ENCODE assay signal across 8 cellular contexts in the genomic region with DNA sequence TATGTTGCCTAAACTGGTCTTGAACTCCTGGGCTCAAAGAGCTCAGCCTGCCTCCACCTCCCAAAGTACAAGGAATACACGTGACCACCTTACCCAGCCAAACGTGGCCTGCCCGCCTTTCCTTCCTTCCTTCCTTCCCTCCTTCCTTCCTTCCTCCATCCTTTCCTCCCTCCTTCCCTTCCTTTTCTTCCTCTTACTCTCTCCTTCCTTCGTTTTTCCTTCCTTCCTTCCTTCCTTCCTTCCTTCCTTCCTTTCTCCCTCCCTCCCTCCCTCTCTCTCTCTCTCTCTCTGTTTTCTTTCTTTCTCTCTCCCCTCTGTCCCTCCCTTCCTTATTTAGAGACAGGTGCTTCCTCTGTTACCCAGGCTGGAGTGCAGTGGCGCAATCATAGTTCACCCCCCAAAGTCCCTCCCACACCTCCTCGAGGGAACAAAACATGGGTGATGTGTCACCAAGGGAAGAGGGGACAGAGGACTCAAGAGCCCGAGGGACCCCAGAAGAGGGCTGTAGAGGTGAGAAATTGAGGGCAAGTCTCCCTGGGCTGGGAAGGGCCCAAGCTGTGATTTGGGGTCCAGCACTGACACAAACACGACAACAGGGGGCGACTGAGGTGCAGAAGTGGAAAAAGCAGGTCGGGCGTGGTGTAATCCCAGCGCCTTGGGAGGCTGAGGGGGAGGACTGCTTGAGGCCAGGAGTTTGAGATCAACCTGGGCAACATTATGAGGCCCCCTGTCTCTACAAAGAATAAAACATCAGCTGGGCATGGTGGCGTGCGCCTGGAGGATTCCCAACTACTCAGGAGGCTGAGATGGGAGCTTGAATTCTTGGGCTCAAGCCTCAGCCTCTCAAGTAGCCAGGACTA. TPM values are rescaled to one million over a fixed set of nuclear protein-coding genes. Genes with fewer than 3 reads are reported as not detected.
DNase-seq lines count a peak whose midpoint lies in the region; ATAC-seq, FAIRE-seq and TF ChIP-seq lines count a peak whose summit lies in the region.

No MANE protein-coding gene starts in this region.

- H3K9me3 ChIP-seq in A549 = no peaks in the 10 kb centered on the region
- no peaks in the 10 kb centered on the region for H3K9me3 ChIP-seq in thoracic aorta

- ATAC-seq in A549 (peak; percentile 49 to 66), esophagus mucosa (peak; percentile 42), thoracic aorta (ENCODE audit: insufficient number of reproducible peaks, low FRiP score, low read depth) (no peak), HG02798 (IDR thresholded peaks at IDR 0.05; ENCODE audit: poor library complexity, unreplicated experiment) (no peak)
- peak; percentile 72 for ATAC-seq in activated CD8-positive, alpha-beta T cell treated with anti-CD3 and anti-CD28 coated beads for 36 hours

- no peak for TF ChIP-seq POLR2A in A549 (IDR thresholded peaks at IDR 0.05; ENCODE audit: low read length)

- H3K27ac Mint-ChIP-seq in activated CD8-positive, alpha-beta T cell treated with anti-CD3 and anti-CD28 coated beads for 36 hours = no peak overlapping the region
- H3K27ac Mint-ChIP-seq in neural crest cell (ENCODE audit: unreplicated experiment) = no peak overlapping the region

- peaks cover 4% of the 10 kb centered on the region for H3K4me1 Mint-ChIP-seq in activated CD8-positive, alpha-beta T cell treated with anti-CD3 and anti-CD28 coated beads for 36 hours (ENCODE audit: low read depth)
- peaks cover 25% of the 10 kb centered on the region for H3K4me1 Mint-ChIP-seq in neural crest cell

- FAIRE-seq in A549 (lab: Jason Lieb, UNC) = no peak

- H3K4me3 Mint-ChIP-seq in activated CD8-positive, alpha-beta T cell treated with anti-CD3 and anti-CD28 coated beads for 36 hours = no peak overlapping the region
- H3K4me3 Mint-ChIP-seq in neural crest cell = peak overlapping the region; percentile 71

- H3K4me2 ChIP-seq in A549 = peak overlapping the region; percentile 19; the same call in 1 of the 3 replicates

- H3K27me3 ChIP-seq in thoracic aorta (replicated peaks; ENCODE audit: insufficient read depth) = no peaks in the 10 kb centered on the region

- peaks cover 8% of the 10 kb centered on the region for H3K27me3 Mint-ChIP-seq in activated CD8-positive, alpha-beta T cell treated with anti-CD3 and anti-CD28 coated beads for 36 hours
- H3K27me3 Mint-ChIP-seq in neural crest cell (ENCODE audit: low read depth) = peaks cover 13% of the 10 kb centered on the region

- WGBS in A549 (ENCODE audit: missing lambda C conversion rate) = 25% methylated on average over 14 of the region's 14 CpGs

- peak; percentile 82 to 83 for TF ChIP-seq RAD21 in A549 (conservative IDR thresholded peaks at IDR 0.05 in 1 of 2, IDR thresholded peaks at IDR 0.05 in 1 of 2)

- POLR2A ChIA-PET in A549 (lab: Yijun Ruan, JAX) = interaction anchor here (1.0 to 2.1 kb wide), 6 partner anchors 10 to 94 kb away, joined by 3 to 9 read pairs (median 4); partner anchors contain the start of genes EPHB4, POP7, SLC12A9 and SRRT
- POLR2A ChIA-PET in activated CD8-positive, alpha-beta T cell treated with anti-CD3 and anti-CD28 coated beads for 36 hours (lab: Charles Lee) = no interaction called here

- TF ChIP-seq CTCF in A549 (IDR thresholded peaks at IDR 0.05) (peak; percentile 74), GM12864 (IDR thresholded peaks at IDR 0.05; ENCODE audit: low read depth, low read length, missing control alignments) (peak; percentile 85), neural crest cell (conservative IDR thresholded peaks at IDR 0.05) (peak; percentile 71), thoracic aorta (IDR thresholded peaks at IDR 0.05) (peak; percentile 51)
- TF ChIP-seq CTCF in activated CD8-positive, alpha-beta T cell treated with anti-CD3 and anti-CD28 coated beads for 36 hours (IDR thresholded peaks at IDR 0.05) = peak; percentile 71

- H3K4me3 ChIP-seq in A549 (no peak overlapping the region), GM12864 (ENCODE audit: low read depth, low read length) (no peak overlapping the region), thoracic aorta (no peak overlapping the region)

- no peak for TF ChIP-seq EP300 in A549 (IDR thresholded peaks at IDR 0.05)

- CTCF ChIA-PET in A549 (lab: Yijun Ruan, JAX) = interaction anchor here (0.6 to 16.8 kb wide), 37 partner anchors 8 to 146 kb away, joined by 3 to 317 read pairs (median 5); partner anchors contain the start of genes EPHB4, EPO, POP7 and SLC12A9
- CTCF ChIA-PET in activated CD8-positive, alpha-beta T cell treated with anti-CD3 and anti-CD28 coated beads for 36 hours (lab: Charles Lee) = interaction anchor here (0.7 to 11.7 kb wide), 17 partner anchors 8 to 260 kb away, joined by 3 to 167 read pairs (median 4); partner anchors contain the start of gene SLC12A9

- H3K36me3 ChIP-seq in thoracic aorta = no peaks in the 10 kb centered on the region

- no peaks in the 10 kb centered on the region for H3K9me3 Mint-ChIP-seq in activated CD8-positive, alpha-beta T cell treated with anti-CD3 and anti-CD28 coated beads for 36 hours
- H3K9me3 Mint-ChIP-seq in neural crest cell = no peaks in the 10 kb centered on the region

- H3K4me1 ChIP-seq in A549 (peaks cover 60% of the 10 kb centered on the region), thoracic aorta (ENCODE audit: control insufficient read depth in 1 of 2, low read depth in 2 of 2) (peaks cover 0 to 10% of the 10 kb centered on the region in 2 donors)

- intact Hi-C loops in activated CD8-positive, alpha-beta T cell treated with anti-CD3 and anti-CD28 coated beads for 36 hours (cut with micrococcal nuclease) = no loop called here

- H3K27ac ChIP-seq in A549 (peak overlapping the region; percentile 24 to 95; a peak in 5 of 6 replicates), thoracic aorta (no peak overlapping the region)

- DNase-seq in A549 (ENCODE audit: low read depth in 1 of 2, low spot score in 1 of 2) (peak; percentile 55 to 81), GM12864 (ENCODE audit: low read depth) (peak; percentile 18), NCI-H69 (lab: John Stamatoyannopoulos, UW) (peak; percentile 82), neural crest cell (ENCODE audit: low read depth, low spot score) (peak; percentile 65), thoracic aorta (ENCODE audit: low spot score) (no peak)
- DNase-seq in activated CD8-positive, alpha-beta T cell treated with anti-CD3 and anti-CD28 coated beads for 36 hours = peak; percentile 80

- H3K36me3 Mint-ChIP-seq in activated CD8-positive, alpha-beta T cell treated with anti-CD3 and anti-CD28 coated beads for 36 hours (ENCODE audit: low read depth) = no peaks in the 10 kb centered on the region
- peaks cover 9% of the 10 kb centered on the region for H3K36me3 Mint-ChIP-seq in neural crest cell (ENCODE audit: low read depth)

TF ChIP-seq in A549, 52 proteins besides CTCF, POLR2A, EP300 and RAD21:
- TF ChIP-seq CEBPB (IDR thresholded peaks at IDR 0.05) (peak; percentile 38 to 67; a peak in 3 of 4 replicates), POLR2AphosphoS2 (conservative IDR thresholded peaks at IDR 0.05; ENCODE audit: low read length) (0 out of 2 replicates have a peak, but pooled peaks have one; percentile 70), SMC3 (IDR thresholded peaks at IDR 0.05) (peak; percentile 89), NFE2L2 (conservative IDR thresholded peaks at IDR 0.05; ENCODE audit: low read length) (no peak)
- TF ChIP-seq, protein P1, sequence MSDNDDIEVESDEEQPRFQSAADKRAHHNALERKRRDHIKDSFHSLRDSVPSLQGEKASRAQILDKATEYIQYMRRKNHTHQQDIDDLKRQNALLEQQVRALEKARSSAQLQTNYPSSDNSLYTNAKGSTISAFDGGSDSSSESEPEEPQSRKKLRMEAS (IDR thresholded peaks at IDR 0.05) = peak; percentile 29; the same call in 1 of the 2 replicates

RNA-seq across cellular contexts. Expression of gene EPHB4, which starts 28.1 kb away (rescaled TPM):
- 37.8 and 40.5 TPM in 2 replicates for polyA plus RNA-seq in A549 (2011; rRNA removed)
- polyA plus RNA-seq in A549 (2012; cell fraction: cytosol; rRNA removed) = 30.1 and 30.9 TPM in 2 replicates
- 69.4 and 86.9 TPM in 2 replicates for polyA plus RNA-seq in A549 (2012; cell fraction: nucleus; rRNA removed)
- 25.7 to 32.9 TPM (median 30.4 TPM) in 3 replicates for polyA plus RNA-seq in A549 (2017; fragmentation: RNase III; extraction: RNeasy Plus Mini Kit Qiagen cat#74134 plus additional on column Dnase treatment)
- 51.3 and 67.1 TPM in 2 replicates for polyA minus RNA-seq in A549 (2011; rRNA and poly(A)+ RNA removed)
- total RNA-seq in activated CD8-positive, alpha-beta T cell treated with anti-CD3 and anti-CD28 coated beads for 36 hours = 1 to 10 TPM; 4.8 to 5.8 TPM
- 30.3 TPM for total RNA-seq in esophagus mucosa
- total RNA-seq in neural crest cell = 80.4 and 84.5 TPM in 2 replicates
- total RNA-seq in thoracic aorta = 10 to 100 TPM; 20.5 to 29.4 TPM

RNA-seq across cellular contexts. Expression of gene SLC12A9, which starts 53.2 kb away (rescaled TPM):
- 6.2 and 7.0 TPM in 2 replicates for polyA plus RNA-seq in A549 (2011; rRNA removed)
- 12.3 and 17.1 TPM in 2 replicates for polyA plus RNA-seq in A549 (2012; cell fraction: cytosol; rRNA removed)
- 68.4 and 69.7 TPM in 2 replicates for polyA plus RNA-seq in A549 (2012; cell fraction: nucleus; rRNA removed)
- 12.1 to 14.3 TPM (median 13.4 TPM) in 3 replicates for polyA plus RNA-seq in A549 (2017; fragmentation: RNase III; extraction: RNeasy Plus Mini Kit Qiagen cat#74134 plus additional on column Dnase treatment)
- polyA minus RNA-seq in A549 (2011; rRNA and poly(A)+ RNA removed) = 11.3 and 17.6 TPM in 2 replicates
- total RNA-seq in activated CD8-positive, alpha-beta T cell treated with anti-CD3 and anti-CD28 coated beads for 36 hours = 10 to 100 TPM; 10.2 to 11.3 TPM
- total RNA-seq in esophagus mucosa = 13.5 TPM
- total RNA-seq in neural crest cell = 25.2 and 27.7 TPM in 2 replicates
- total RNA-seq in thoracic aorta = 10 to 100 TPM; 20.0 to 25.2 TPM

Comparison
In these comparisons a context has a peak if more than half of its experiments do, and no peak if none do; other contexts are left out.
1. ATAC-seq: peak in A549 (2 of 2), activated CD8-positive, alpha-beta T cell treated with anti-CD3 and anti-CD28 coated beads for 36 hours (single experiment) and esophagus mucosa (single experiment); none in thoracic aorta (single experiment) and HG02798 (single experiment).
2. H3K27ac ChIP-seq: peak in A549 (2 of 2); none in thoracic aorta (0 of 2).
3. Peak in every context shown above with its lines, with median percentiles within 50 percentile points of each other: CTCF ChIP-seq.